Comparison of ENCODE assay signal across 4 cellular contexts in the genomic region with DNA sequence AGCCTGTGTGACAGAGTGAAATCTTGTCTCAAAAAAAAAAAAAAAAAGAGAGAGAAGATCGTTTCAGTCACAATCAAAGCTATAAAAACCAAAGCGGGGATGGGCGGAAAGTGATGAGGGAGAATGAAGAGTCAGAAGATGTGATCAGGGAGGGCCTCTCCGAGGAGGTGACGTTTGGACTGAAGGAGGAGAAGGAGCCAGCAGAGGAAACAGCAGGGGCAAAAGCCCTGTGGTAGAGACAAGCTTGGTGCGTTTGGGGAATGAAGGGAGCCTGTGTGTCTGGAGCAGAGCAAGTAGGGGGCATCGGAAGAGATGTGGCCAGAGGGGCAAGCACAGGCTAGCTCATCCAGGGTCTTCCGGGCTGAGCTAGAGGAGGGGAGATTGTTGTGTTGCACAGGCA.
TF ChIP-seq lines count a peak whose summit lies in the region.

No MANE protein-coding gene starts in this region.

TF ChIP-seq in SK-N-SH treated with all-trans-retinoic acid at 6 μM for 48 hours, 23 proteins besides CTCF, POLR2A, EP300 and RAD21:
- TF ChIP-seq, protein P1, sequence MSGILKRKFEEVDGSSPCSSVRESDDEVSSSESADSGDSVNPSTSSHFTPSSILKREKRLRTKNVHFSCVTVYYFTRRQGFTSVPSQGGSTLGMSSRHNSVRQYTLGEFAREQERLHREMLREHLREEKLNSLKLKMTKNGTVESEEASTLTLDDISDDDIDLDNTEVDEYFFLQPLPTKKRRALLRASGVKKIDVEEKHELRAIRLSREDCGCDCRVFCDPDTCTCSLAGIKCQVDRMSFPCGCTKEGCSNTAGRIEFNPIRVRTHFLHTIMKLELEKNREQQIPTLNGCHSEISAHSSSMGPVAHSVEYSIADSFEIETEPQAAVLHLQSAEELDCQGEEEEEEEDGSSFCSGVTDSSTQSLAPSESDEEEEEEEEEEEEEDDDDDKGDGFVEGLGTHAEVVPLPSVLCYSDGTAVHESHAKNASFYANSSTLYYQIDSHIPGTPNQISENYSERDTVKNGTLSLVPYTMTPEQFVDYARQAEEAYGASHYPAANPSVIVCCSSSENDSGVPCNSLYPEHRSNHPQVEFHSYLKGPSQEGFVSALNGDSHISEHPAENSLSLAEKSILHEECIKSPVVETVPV (CRISPR knock-in tag; IDR thresholded peaks at IDR 0.05) = no peak
- TF ChIP-seq ZNF70 (CRISPR knock-in tag; IDR thresholded peaks at IDR 0.05) = peak; percentile 60; the same call in 1 of the 2 replicates

TF ChIP-seq in SK-N-SH, 30 proteins besides CTCF, POLR2A, EP300 and RAD21:
- TF ChIP-seq EZH2phosphoT487 (IDR thresholded peaks at IDR 0.05; ENCODE audit: borderline replicate concordance, low read depth) = no peak
- no peak for TF ChIP-seq FOXM1 (IDR thresholded peaks at IDR 0.05; ENCODE audit: low read depth)
- no peak for TF ChIP-seq RXRA (IDR thresholded peaks at IDR 0.05; ENCODE audit: borderline replicate concordance, low read depth)
- TF ChIP-seq, protein P2, sequence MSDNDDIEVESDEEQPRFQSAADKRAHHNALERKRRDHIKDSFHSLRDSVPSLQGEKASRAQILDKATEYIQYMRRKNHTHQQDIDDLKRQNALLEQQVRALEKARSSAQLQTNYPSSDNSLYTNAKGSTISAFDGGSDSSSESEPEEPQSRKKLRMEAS (IDR thresholded peaks at IDR 0.05; ENCODE audit: low read depth) = no peak
- TF ChIP-seq TAF1 (IDR thresholded peaks at IDR 0.05; ENCODE audit: borderline replicate concordance, low read depth, low read length) = no peak
- no peak for TF ChIP-seq JUND (IDR thresholded peaks at IDR 0.05)

TF ChIP-seq in HEK293, 187 proteins besides CTCF, POLR2A, EP300 and RAD21:
- TF ChIP-seq ZNF623 (tag by site-specific recombination; IDR thresholded peaks at IDR 0.05) (peak; percentile 56), RBAK (tag by site-specific recombination; IDR thresholded peaks at IDR 0.05) (no peak)

TF ChIP-seq in K562, 482 proteins besides CTCF, POLR2A, EP300 and RAD21:
- TF ChIP-seq ZFP36 (IDR thresholded peaks at IDR 0.05; ENCODE audit: low read depth, low read length, partially characterized antibody) (peak; percentile 86), SMARCB1 (IDR thresholded peaks at IDR 0.05; ENCODE audit: insufficient read length, low read depth) (no peak), ZNF699 (CRISPR knock-in tag; IDR thresholded peaks at IDR 0.05; ENCODE audit: insufficient replicate concordance) (no peak), PHF21A (IDR thresholded peaks at IDR 0.05; ENCODE audit: borderline replicate concordance, low read depth) (no peak), BCOR (IDR thresholded peaks at IDR 0.05) (peak; percentile 35; the same call in 1 of the 2 replicates), PTBP1 (IDR thresholded peaks at IDR 0.05; ENCODE audit: low read depth, low read length) (0 out of 2 replicates have a peak, but pooled peaks have one; percentile 44), TAF15 (IDR thresholded peaks at IDR 0.05; ENCODE audit: low read depth, low read length) (no peak)
- TF ChIP-seq, protein P3, sequence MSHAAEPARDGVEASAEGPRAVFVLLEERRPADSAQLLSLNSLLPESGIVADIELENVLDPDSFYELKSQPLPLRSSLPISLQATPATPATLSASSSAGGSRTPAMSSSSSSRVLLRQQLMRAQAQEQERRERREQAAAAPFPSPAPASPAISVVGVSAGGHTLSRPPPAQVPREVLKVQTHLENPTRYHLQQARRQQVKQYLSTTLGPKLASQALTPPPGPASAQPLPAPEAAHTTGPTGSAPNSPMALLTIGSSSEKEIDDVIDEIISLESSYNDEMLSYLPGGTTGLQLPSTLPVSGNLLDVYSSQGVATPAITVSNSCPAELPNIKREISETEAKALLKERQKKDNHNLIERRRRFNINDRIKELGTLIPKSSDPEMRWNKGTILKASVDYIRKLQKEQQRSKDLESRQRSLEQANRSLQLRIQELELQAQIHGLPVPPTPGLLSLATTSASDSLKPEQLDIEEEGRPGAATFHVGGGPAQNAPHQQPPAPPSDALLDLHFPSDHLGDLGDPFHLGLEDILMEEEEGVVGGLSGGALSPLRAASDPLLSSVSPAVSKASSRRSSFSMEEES (CRISPR knock-in tag; IDR thresholded peaks at IDR 0.05) = no peak
